ENCODE assay signal across 10 cellular contexts in genomic region chr1:203754455-203754864, GRCh38. TPM values are rescaled to one million over a fixed set of nuclear protein-coding genes. Genes with fewer than 3 reads are reported as not detected.
DNase-seq lines count a peak whose midpoint lies in the region; ATAC-seq and TF ChIP-seq lines count a peak whose summit lies in the region.
"Had no signal": no experiment of that assay in that cellular context is flagged by ENCODE, and none has a peak within 500 bp of the region (broad histone marks: within the 10 kb centered on the region; RNA-seq: fewer than 3 reads in every experiment).

No MANE protein-coding gene starts in this region.

- intact Hi-C loops in heart left ventricle (cut with DNase I) = no loop called here

- no peak for TF ChIP-seq CTCF in heart left ventricle (IDR thresholded peaks at IDR 0.05)

- no peaks in the 10 kb centered on the region for H3K27me3 ChIP-seq in heart left ventricle

- peak overlapping the region; percentile 26 to 65 for H3K4me3 Mint-ChIP-seq in stimulated activated naive B cell treated with anti-CD40 and anti-IgM and Interleukin-4, amounts not matched to agents 10 μg/mL and 1 μg/mL and 100 μg/mL, for 72 hours

- DNase-seq in activated naive CD4-positive, alpha-beta T cell treated with anti-CD3 and anti-CD28 coated beads, Interleukin-2, amount 50 U/mL, for 16 hours = peak; percentile 27
- peak; percentile 27 for DNase-seq in stimulated activated naive B cell treated with anti-CD40 and anti-IgM and Interleukin-4, amounts not matched to agents 10 μg/mL and 1 μg/mL and 100 μg/mL, for 72 hours
- no peak for DNase-seq in NCI-H1105 (lab: John Stamatoyannopoulos, UW)
- DNase-seq in heart left ventricle = no peak
- DNase-seq: NCI-H1105 treated with DMSO at 0.1 percent for 48 hours, substantia nigra had no signal

- no peaks in the 10 kb centered on the region for H3K36me3 Mint-ChIP-seq in stimulated activated naive B cell treated with anti-CD40 and anti-IgM and Interleukin-4, amounts not matched to agents 10 μg/mL and 1 μg/mL and 100 μg/mL, for 72 hours

- H3K4me3 ChIP-seq in heart left ventricle = no peak overlapping the region

- peak overlapping the region; percentile 83 for H3K27ac Mint-ChIP-seq in stimulated activated naive B cell treated with anti-CD40 and anti-IgM and Interleukin-4, amounts not matched to agents 10 μg/mL and 1 μg/mL and 100 μg/mL, for 72 hours

- H3K27me3 Mint-ChIP-seq in stimulated activated naive B cell treated with anti-CD40 and anti-IgM and Interleukin-4, amounts not matched to agents 10 μg/mL and 1 μg/mL and 100 μg/mL, for 72 hours = no peaks in the 10 kb centered on the region

- H3K4me1 ChIP-seq in heart left ventricle = peaks cover 0 to 7% (median 0%) of the 10 kb centered on the region in 12 donors

- no peaks in the 10 kb centered on the region for H3K9me3 ChIP-seq in heart left ventricle

- no peak for TF ChIP-seq POLR2A in heart left ventricle (IDR thresholded peaks at IDR 0.05)

- peaks cover 18 to 22% of the 10 kb centered on the region in 2 donors for H3K4me1 Mint-ChIP-seq in stimulated activated naive B cell treated with anti-CD40 and anti-IgM and Interleukin-4, amounts not matched to agents 10 μg/mL and 1 μg/mL and 100 μg/mL, for 72 hours

- WGBS in heart left ventricle, 4 donors = 83 to 89% (median 87%) methylated on average over 4 of the region's 4 CpGs

- no peaks in the 10 kb centered on the region for H3K36me3 ChIP-seq in heart left ventricle

- no peak overlapping the region for H3K27ac ChIP-seq in heart left ventricle

- H3K9me3 Mint-ChIP-seq in stimulated activated naive B cell treated with anti-CD40 and anti-IgM and Interleukin-4, amounts not matched to agents 10 μg/mL and 1 μg/mL and 100 μg/mL, for 72 hours = no peaks in the 10 kb centered on the region

- peak; percentile 76 for ATAC-seq in GM19452 (IDR thresholded peaks at IDR 0.05; ENCODE audit: unreplicated experiment)
- ATAC-seq in HG03139 (IDR thresholded peaks at IDR 0.05; ENCODE audit: unreplicated experiment) = peak; percentile 66
- ATAC-seq in stimulated activated naive B cell treated with anti-CD40 and anti-IgM and Interleukin-4, amounts not matched to agents 10 μg/mL and 1 μg/mL and 100 μg/mL, for 72 hours (replicated peaks) = peak; percentile 74 to 75
- no peak for ATAC-seq in GM21423 (IDR thresholded peaks at IDR 0.05; ENCODE audit: unreplicated experiment)
- no peak for ATAC-seq in heart left ventricle

RNA-seq across cellular contexts. Expression of gene LAX1, which starts 10.5 kb away (rescaled TPM):
- total RNA-seq in heart left ventricle = 1 to 10 TPM in 1 of 9 donors, under 1 TPM in 5, not detected in 3; 0.12 to 1.7 (median 0.27) TPM
- under 1 TPM; 0.04 to 0.07 TPM for polyA plus RNA-seq in heart left ventricle
- total RNA-seq: fibroblast of lung had no signal

RNA-seq across cellular contexts. Expression of gene ZBED6, which starts 41.0 kb away (rescaled TPM):
- total RNA-seq in heart left ventricle = 10 to 100 TPM in 8 of 9 donors, 1 to 10 TPM in 1; 7.1 to 19.6 (median 11.9) TPM
- 1 to 10 TPM; 1.3 to 2.8 TPM for polyA plus RNA-seq in heart left ventricle

RNA-seq across cellular contexts. Expression of gene ZC3H11A, which starts 41.0 kb away (rescaled TPM):
- total RNA-seq in heart left ventricle = 10 to 100 TPM; 37.4 to 54.2 (median 43.5) TPM
- 10 to 100 TPM; 25.6 to 31.7 TPM for polyA plus RNA-seq in heart left ventricle

Comparison
In these comparisons a context has a peak if more than half of its experiments do, and no peak if none do; other contexts are left out.
1. ATAC-seq: peak in GM19452 (single experiment), HG03139 (single experiment) and stimulated activated naive B cell treated with anti-CD40 and anti-IgM and Interleukin-4, amounts not matched to agents 10 μg/mL and 1 μg/mL and 100 μg/mL, for 72 hours (2 of 2); none in GM21423 (single experiment) and heart left ventricle (0 of 4).
2. DNase-seq: peak in activated naive CD4-positive, alpha-beta T cell treated with anti-CD3 and anti-CD28 coated beads, Interleukin-2, amount 50 U/mL, for 16 hours (single experiment) and stimulated activated naive B cell treated with anti-CD40 and anti-IgM and Interleukin-4, amounts not matched to agents 10 μg/mL and 1 μg/mL and 100 μg/mL, for 72 hours (single experiment); none in NCI-H1105 (single experiment) and heart left ventricle (0 of 5).